26 cellular contexts compared by ENCODE assay signal in the genomic region with DNA sequence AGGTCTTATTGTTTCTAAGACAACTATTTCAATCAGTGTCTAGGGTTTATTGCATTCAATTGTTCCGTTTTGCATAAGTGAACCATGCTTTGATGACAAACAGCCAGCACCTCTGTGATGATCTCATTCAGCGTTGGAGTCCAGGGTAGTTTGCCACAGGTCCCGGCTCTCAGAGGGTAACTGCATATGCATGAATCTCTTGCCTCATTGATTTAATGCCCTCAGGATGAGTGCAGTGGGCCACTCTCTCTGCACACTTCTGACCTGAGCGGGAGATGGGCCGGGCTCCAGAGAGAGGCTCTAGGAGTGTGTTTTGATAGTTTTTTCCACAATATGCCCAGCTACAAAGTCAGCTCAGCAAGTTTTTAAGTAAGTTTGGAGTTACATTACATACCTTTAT.
DNase-seq lines count a peak whose midpoint lies in the region; ATAC-seq and TF ChIP-seq lines count a peak whose summit lies in the region.
"Had no signal": no experiment of that assay in that cellular context is flagged by ENCODE, and none has a peak within 500 bp of the region (broad histone marks: within the 10 kb centered on the region; RNA-seq: fewer than 3 reads in every experiment).

No MANE protein-coding gene starts in this region.

- H3K4me1 ChIP-seq in thyroid gland, result peaks cover 50 to 64% of the 10 kb centered on the region in 2 donors
- H3K4me1 ChIP-seq: upper lobe of right lung had no signal

- TF ChIP-seq POLR2A in thyroid gland (IDR thresholded peaks at IDR 0.05), result no peak

- H3K27me3 ChIP-seq in thyroid gland, result no peaks in the 10 kb centered on the region
- H3K27me3 ChIP-seq: upper lobe of right lung had no signal

- peak; percentile 69 for DNase-seq in M059J (ENCODE audit: low read depth)
- peak; percentile 16 for DNase-seq in astrocyte of the spinal cord (ENCODE audit: low read depth, low spot score)
- DNase-seq in iris pigment epithelial cell (ENCODE audit: low read depth), result peak; percentile 14
- DNase-seq in thyroid gland, result peak; percentile 74 to 75
- DNase-seq in amniotic stem cell (lab: John Stamatoyannopoulos, UW), result no peak
- DNase-seq: activated CD4-positive, CD25-positive, alpha-beta regulatory T cell treated with anti-CD3 and anti-CD28 coated beads, Interleukin-2, amount 50 U/mL, for 72 hours; activated CD8-positive, alpha-beta T cell treated with anti-CD3 and anti-CD28 coated beads for 36 hours; aorta; C1 segment of cervical spinal cord; dermis blood vessel endothelial cell; DND-41; KG1; left cardiac atrium; mammary epithelial cell; NCI-H1436; NCI-H2107; NCI-H446 treated with DMSO at 0.1 percent for 48 hours; stimulated activated CD4-positive, alpha-beta T cell treated with anti-CD3 and anti-CD28 coated beads, Interleukin-4, amount 100 ng/mL, for 24 hours; substantia nigra; T-helper 1 cell; upper lobe of right lung had no signal

- H3K36me3 ChIP-seq in thyroid gland, result no peaks in the 10 kb centered on the region
- H3K36me3 ChIP-seq: upper lobe of right lung had no signal

- H3K4me3 ChIP-seq in astrocyte of the spinal cord (ENCODE audit: low read depth, low read length) (no peak overlapping the region), thyroid gland (replicated peaks in 1 of 3) (no peak overlapping the region)
- H3K4me3 ChIP-seq: upper lobe of right lung had no signal

- peak overlapping the region; percentile 77 to 95 (median 90) for H3K27ac ChIP-seq in thyroid gland
- H3K27ac ChIP-seq: upper lobe of right lung had no signal

- intact Hi-C loops in thyroid gland (cut with DNase I), result no loop called here

- H3K9me3 ChIP-seq in thyroid gland, result no peaks in the 10 kb centered on the region
- H3K9me3 ChIP-seq: upper lobe of right lung had no signal

- in situ Hi-C loops in astrocyte of the spinal cord (cut with HindIII; ENCODE audit: low sequenced_read_pairs), result no loop called here

- WGBS in thyroid gland, 2 donors, result 28 to 50% methylated on average over 5 of the region's 5 CpGs

- TF ChIP-seq CTCF in astrocyte of the spinal cord (IDR thresholded peaks at IDR 0.05; ENCODE audit: low read depth, low read length), result no peak
- no peak for TF ChIP-seq CTCF in thyroid gland (IDR thresholded peaks at IDR 0.05)

- ATAC-seq in HG02623 (IDR thresholded peaks at IDR 0.05; ENCODE audit: unreplicated experiment), result no peak
- no peak for ATAC-seq in GM18511 (IDR thresholded peaks at IDR 0.05; ENCODE audit: unreplicated experiment)
- ATAC-seq: activated CD8-positive, alpha-beta T cell treated with anti-CD3 and anti-CD28 coated beads for 36 hours; activated naive CD4-positive, alpha-beta T cell treated with anti-CD3 and anti-CD28 coated beads, Interleukin-2, amount 50 U/mL, for 72 hours; left cardiac atrium; sciatic nerve; stimulated activated memory B cell treated with anti-CD40 and anti-IgM and Interleukin-4, amounts not matched to agents 10 μg/mL and 1 μg/mL and 100 μg/mL, for 72 hours; upper lobe of right lung had no signal
